28 cellular contexts compared by ENCODE assay signal in genomic region chr21:36548866-36549265, GRCh38.
"Had no signal": no experiment of that assay in that cellular context is flagged by ENCODE, and none has a peak within 500 bp of the region (broad histone marks: within the 10 kb centered on the region; RNA-seq: fewer than 3 reads in every experiment).

No MANE protein-coding gene starts in this region.

- H3K9ac ChIP-seq: parathyroid adenoma had no signal

- H3K36me3 ChIP-seq: ovary, right lobe of liver, sigmoid colon, spleen, suprapubic skin, tibial artery, transverse colon, upper lobe of left lung had no signal

- H2AFZ ChIP-seq: parathyroid adenoma had no signal

- H3K27ac ChIP-seq: ovary, parathyroid adenoma, psoas muscle, right lobe of liver, sigmoid colon, skin epidermis, spleen, suprapubic skin, testis, tibial artery, transverse colon, upper lobe of left lung had no signal

- H3K4me1 ChIP-seq: parathyroid adenoma, psoas muscle, sigmoid colon, spleen, transverse colon, upper lobe of left lung had no signal

- DNase-seq: naive thymus-derived CD4-positive, alpha-beta T cell; natural killer cell; nephron progenitor cell; occipital lobe; ovary; posterior cingulate gyrus; psoas muscle; right cardiac atrium; right lobe of liver; sigmoid colon; spleen; stimulated activated CD4-positive, alpha-beta T cell treated with anti-CD3 and anti-CD28 coated beads, Interleukin-12 subunit alpha, Interleukin-12 subunit beta, amount 100 ng/mL, for 4 hours; stimulated activated CD4-positive, alpha-beta T cell treated with anti-CD3 and anti-CD28 coated beads, Interleukin-1b, Interleukin-23, amount 100 ng/mL, for 48 hours; stimulated activated CD4-positive, alpha-beta T cell treated with anti-CD3 and anti-CD28 coated beads, Interleukin-4, amount 100 ng/mL, for 1 hour; stimulated activated CD4-positive, alpha-beta T cell treated with anti-CD3 and anti-CD28 coated beads, Interleukin-4, amount 100 ng/mL, for 4 hours; stimulated activated CD8-positive, alpha-beta memory T cell treated with anti-CD3 and anti-CD28 coated beads, Interleukin-4, amount 100 ng/mL, for 48 hours; stimulated activated naive CD4-positive, alpha-beta T cell; stimulated activated naive CD8-positive, alpha-beta T cell treated with anti-CD3 and anti-CD28 coated beads, Interleukin-15, amount 100 ng/mL, for 72 hours; stimulated activated naive CD8-positive, alpha-beta T cell treated with anti-CD3 and anti-CD28 coated beads, Interleukin-15, Interleukin-2, amounts not matched to agents 100 U/mL and 50 U/mL, for 24 hours; substantia nigra; testis; transverse colon; upper lobe of left lung had no signal

- H3K79me2 ChIP-seq: parathyroid adenoma had no signal

- H3K4me2 ChIP-seq: smooth muscle cell had no signal

- H3K27me3 ChIP-seq: ovary, right lobe of liver, testis, upper lobe of left lung had no signal

- H3K4me3 ChIP-seq: ovary, psoas muscle, right lobe of liver, sigmoid colon, skin epidermis, smooth muscle cell, spleen, suprapubic skin, testis, tibial artery, transverse colon, upper lobe of left lung had no signal

- H3K9me3 ChIP-seq: ovary, psoas muscle, right lobe of liver, sigmoid colon, spleen, suprapubic skin, testis, tibial artery, transverse colon, upper lobe of left lung had no signal
